In the genomic region with DNA sequence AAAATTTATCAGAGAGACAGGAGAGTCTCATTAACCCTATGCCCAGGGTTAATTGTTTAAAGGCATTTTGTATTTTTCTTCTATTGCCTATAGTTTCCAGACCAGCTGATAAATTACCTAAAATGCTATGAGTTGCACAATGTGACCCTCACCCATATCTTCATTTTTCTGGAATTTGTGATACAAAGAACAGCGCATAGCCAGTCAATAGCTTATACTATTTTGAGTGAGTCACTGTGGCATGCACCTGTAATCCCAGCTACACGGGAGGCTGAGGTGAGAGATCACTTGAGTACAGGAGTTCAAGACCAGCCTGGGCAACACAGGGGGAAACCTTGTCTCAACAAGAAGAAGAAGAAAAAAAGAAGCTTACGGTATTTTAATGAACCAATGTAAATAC, we compare ENCODE assay signal across 7 cellular contexts. TPM values are rescaled to one million over a fixed set of nuclear protein-coding genes. Genes with fewer than 3 reads are reported as not detected.
"Had no signal": no experiment of that assay in that cellular context is flagged by ENCODE, and none has a peak within 500 bp of the region (broad histone marks: within the 10 kb centered on the region; RNA-seq: fewer than 3 reads in every experiment).

No MANE protein-coding gene starts in this region.

- H3K27ac ChIP-seq: HL-60 had no signal

- H3K27ac Mint-ChIP-seq: IgD-negative memory B cell had no signal

- H3K27me3 Mint-ChIP-seq: IgD-negative memory B cell had no signal

- DNase-seq: IMR-90, KBM-7 had no signal

- H3K4me3 Mint-ChIP-seq: IgD-negative memory B cell had no signal

- H3K4me3 ChIP-seq: K562 had no signal

- H3K4me1 Mint-ChIP-seq: IgD-negative memory B cell had no signal

- ATAC-seq: HepG2, K562 had no signal

RNA-seq across cellular contexts. Expression of a gene that starts 2.8 kb away (rescaled TPM):
- total RNA-seq: HT1080, IMR-90 had no signal
- polyA plus RNA-seq: IMR-90 had no signal
